8 cellular contexts compared by ENCODE assay signal in genomic region chr16:54928421-54929089, GRCh38. TPM values are rescaled to one million over a fixed set of nuclear protein-coding genes. Genes with fewer than 3 reads are reported as not detected.
A peak's percentile ranks its signal among the peaks of the same experiment; 100 is the strongest.
DNase-seq lines count a peak whose midpoint lies in the region; ATAC-seq and TF ChIP-seq lines count a peak whose summit lies in the region.

No MANE protein-coding gene starts in this region.

- H3K27me3 Mint-ChIP-seq in activated T-helper 17 cell treated with anti-CD3 and anti-CD28 coated beads, Interleukin-2, amount 50 U/mL, for 72 hours, result peaks cover 50% of the 10 kb centered on the region

- CTCF ChIA-PET in BJ (lab: Yijun Ruan, JAX), result interaction anchor here (0.7 kb wide), 1 partner anchor 222 kb away, joined by 3 read pairs; no protein-coding TSS in a partner anchor

- TF ChIP-seq CTCF in BJ (IDR thresholded peaks at IDR 0.05; ENCODE audit: insufficient read depth, low read depth, low read length) (no peak), heart right ventricle (IDR thresholded peaks at IDR 0.05) (peak in 3 of 9 donors; percentile 21 to 27 (median 23))

- peaks cover 0 to 39% (median 25%) of the 10 kb centered on the region in 9 donors for H3K4me1 ChIP-seq in heart right ventricle

- peak overlapping the region; percentile 26 for H3K27ac Mint-ChIP-seq in activated T-helper 17 cell treated with anti-CD3 and anti-CD28 coated beads, Interleukin-2, amount 50 U/mL, for 72 hours

- H3K36me3 Mint-ChIP-seq in activated T-helper 17 cell treated with anti-CD3 and anti-CD28 coated beads, Interleukin-2, amount 50 U/mL, for 72 hours (ENCODE audit: low read depth), result peaks cover 38% of the 10 kb centered on the region

- intact Hi-C loops in heart right ventricle (cut with DNase I), result loop anchor here in 7 of 10 donors (2.0 to 10.0 kb wide), 12 partner anchors 111 to 1426 kb away; partner anchors contain the start of genes IRX3 (in 5 of the 7) and AKTIP (in 1 of the 7)

- H3K27me3 ChIP-seq in BJ (ENCODE audit: control insufficient read depth, insufficient read depth, low read length) (no peaks in the 10 kb centered on the region), heart right ventricle (peaks cover 0 to 93% (median 29%) of the 10 kb centered on the region in 7 donors)

- no peaks in the 10 kb centered on the region for H3K9me3 ChIP-seq in heart right ventricle

- DNase-seq in BJ (ENCODE audit: low read depth) (no peak), NCI-H2171 treated with DMSO at 0.1 percent for 48 hours (lab: John Stamatoyannopoulos, UW) (peak; percentile 60), heart right ventricle (peak; percentile 77 to 80), retina (peak; percentile 79), OCI-M2 (lab: John Stamatoyannopoulos, UW; ENCODE audit: unreplicated experiment) (no peak)

- H3K9me3 Mint-ChIP-seq in activated T-helper 17 cell treated with anti-CD3 and anti-CD28 coated beads, Interleukin-2, amount 50 U/mL, for 72 hours, result peaks cover 15% of the 10 kb centered on the region

- ATAC-seq in GM18511 (IDR thresholded peaks at IDR 0.05; ENCODE audit: unreplicated experiment), result peak; percentile 51
- ATAC-seq in HG02970 (IDR thresholded peaks at IDR 0.05; ENCODE audit: low FRiP score, unreplicated experiment), result peak; percentile 35
- ATAC-seq in activated T-helper 17 cell treated with anti-CD3 and anti-CD28 coated beads, Interleukin-2, amount 50 U/mL, for 72 hours (replicated peaks), result no peak
- ATAC-seq in heart right ventricle, result peak in 6 of 8 donors; percentile 5 to 68 (median 47)

- POLR2A ChIA-PET in BJ (lab: Charles Lee), result interaction anchor here (0.6 to 0.7 kb wide), 4 partner anchors 37 to 514 kb away, joined by 3 read pairs; no protein-coding TSS in a partner anchor

- peak overlapping the region; percentile 75 for H3K4me3 ChIP-seq in BJ (ENCODE audit: low read depth, low read length)
- peak overlapping the region; percentile 34 to 90 (median 72) for H3K4me3 ChIP-seq in heart right ventricle

- peaks cover 15% of the 10 kb centered on the region for H3K4me1 Mint-ChIP-seq in activated T-helper 17 cell treated with anti-CD3 and anti-CD28 coated beads, Interleukin-2, amount 50 U/mL, for 72 hours

- peak overlapping the region; percentile 74 to 96 (median 88) for H3K27ac ChIP-seq in heart right ventricle

- H3K36me3 ChIP-seq in BJ (ENCODE audit: control insufficient read depth, insufficient read depth, low read length) (peaks cover 2% of the 10 kb centered on the region; the same call in 1 of the 2 replicates), heart right ventricle (peaks cover 0 to 4% (median 0%) of the 10 kb centered on the region in 9 donors)

- peak overlapping the region; percentile 82 for H3K4me3 Mint-ChIP-seq in activated T-helper 17 cell treated with anti-CD3 and anti-CD28 coated beads, Interleukin-2, amount 50 U/mL, for 72 hours

- WGBS in heart right ventricle, 2 donors, result 0% methylated on average over 84 to 96 of the region's 99 CpGs

RNA-seq across cellular contexts. Expression of gene IRX5, which starts 2.1 kb away (rescaled TPM):
- polyA plus RNA-seq in BJ (2011; rRNA removed) (1.8 and 2.2 TPM in 2 replicates), heart right ventricle (10 to 100 TPM; 13.7 to 21.8 TPM)
- polyA minus RNA-seq in BJ (2011; rRNA and poly(A)+ RNA removed), result 1.3 and 2.2 TPM in 2 replicates
- under 1 TPM in 1 of 2 donors, not detected in 1; 0.13 TPM for total RNA-seq in activated T-helper 17 cell treated with anti-CD3 and anti-CD28 coated beads, Interleukin-2, amount 50 U/mL, for 72 hours
- 10 to 100 TPM in 8 of 10 donors, 1 to 10 TPM in 2; 3.7 to 39.8 (median 24.5) TPM for total RNA-seq in heart right ventricle

Comparison
In these comparisons a context has a peak if more than half of its experiments do, and no peak if none do; other contexts are left out.
1. DNase-seq: peak in NCI-H2171 treated with DMSO at 0.1 percent for 48 hours (single experiment), heart right ventricle (2 of 2) and retina (single experiment); none in BJ (single experiment) and OCI-M2 (single experiment).
2. RNA of gene IRX5, which starts 2.1 kb away (total RNA-seq): 3.7 to 39.8 TPM in heart right ventricle; 0.13 TPM in activated T-helper 17 cell treated with anti-CD3 and anti-CD28 coated beads, Interleukin-2, amount 50 U/mL, for 72 hours; every median in the first group is over 4 times any median in the second.